8 cellular contexts compared by ENCODE assay signal in genomic region chr9:128340691-128341434, GRCh38. TPM values are rescaled to one million over a fixed set of nuclear protein-coding genes. Genes with fewer than 3 reads are reported as not detected.
A peak's percentile ranks its signal among the peaks of the same experiment; 100 is the strongest.
DNase-seq lines count a peak whose midpoint lies in the region; ATAC-seq and TF ChIP-seq lines count a peak whose summit lies in the region.

No MANE protein-coding gene starts in this region.

- intact Hi-C loops in right cardiac atrium (cut with DNase I): no loop called here
- intact Hi-C loops in gastrocnemius medialis (cut with DNase I; ENCODE audit: low total_unique reads): loop anchor here (1.0 kb wide), 2 partner anchors 19 to 46 kb away; partner anchors contain the start of genes COQ4 and TRUB2

- H3K27me3 Mint-ChIP-seq in activated CD8-positive, alpha-beta T cell treated with anti-CD3 and anti-CD28 coated beads, Interleukin-2, amount 10 ng/mL, durations not matched to agents 7 days and 5 days (ENCODE audit: low read depth): no peaks in the 10 kb centered on the region

- H3K27ac Mint-ChIP-seq in activated CD8-positive, alpha-beta T cell treated with anti-CD3 and anti-CD28 coated beads, Interleukin-2, amount 10 ng/mL, durations not matched to agents 7 days and 5 days: peak overlapping the region; percentile 92

- peak overlapping the region; percentile 95 for H3K4me3 Mint-ChIP-seq in activated CD8-positive, alpha-beta T cell treated with anti-CD3 and anti-CD28 coated beads, Interleukin-2, amount 10 ng/mL, durations not matched to agents 7 days and 5 days

- no peak for TF ChIP-seq CTCF in gastrocnemius medialis (IDR thresholded peaks at IDR 0.05 in 4 of 5, conservative IDR thresholded peaks at IDR 0.05 in 1 of 5)

- in situ Hi-C loops in gastrocnemius medialis (cut with MboI; ENCODE audit: low sequenced_read_pairs in 4 of 4): loop anchor here in 1 of 4 donors (25.0 kb wide), 1 partner anchor 154 kb away; the partner anchor contains the start of gene CIZ1

- CTCF ChIA-PET in activated CD8-positive, alpha-beta T cell treated with anti-CD3 and anti-CD28 coated beads, Interleukin-2, amount 10 ng/mL, durations not matched to agents 7 days and 5 days (lab: Charles Lee): interaction anchor here (0.7 to 2.1 kb wide), 28 partner anchors 9 to 185 kb away, joined by 3 to 17 read pairs (median 4); partner anchors contain the start of genes CIZ1, GOLGA2, SWI5 and URM1

- peak; percentile 11 to 46 for ATAC-seq in activated CD4-positive, CD25-positive, alpha-beta regulatory T cell treated with anti-CD3 and anti-CD28 coated beads, Interleukin-2, amount 50 U/mL, for 24 hours
- ATAC-seq in HG03159 (IDR thresholded peaks at IDR 0.05; ENCODE audit: unreplicated experiment) (peak; percentile 35), right cardiac atrium (peak; percentile 10 to 28), gastrocnemius medialis (peak; percentile 50 to 64)
- peak; percentile 63 for ATAC-seq in activated CD8-positive, alpha-beta T cell treated with anti-CD3 and anti-CD28 coated beads, Interleukin-2, amount 10 ng/mL, durations not matched to agents 7 days and 5 days

- peaks cover 0 to 33% of the 10 kb centered on the region in 2 donors for H3K36me3 ChIP-seq in gastrocnemius medialis

- TF ChIP-seq POLR2A in gastrocnemius medialis (IDR thresholded peaks at IDR 0.05): no peak

- H3K27me3 ChIP-seq in right cardiac atrium (ENCODE audit: control insufficient read depth, insufficient read depth) (no peaks in the 10 kb centered on the region), gastrocnemius medialis (no peaks in the 10 kb centered on the region)

- H3K9me3 ChIP-seq in right cardiac atrium (ENCODE audit: control insufficient read depth, low read length): no peaks in the 10 kb centered on the region
- H3K9me3 ChIP-seq in gastrocnemius medialis: no peaks in the 10 kb centered on the region

- peaks cover 5% of the 10 kb centered on the region for H3K36me3 Mint-ChIP-seq in activated CD8-positive, alpha-beta T cell treated with anti-CD3 and anti-CD28 coated beads, Interleukin-2, amount 10 ng/mL, durations not matched to agents 7 days and 5 days (ENCODE audit: low read depth)

- 1% methylated on average over 48 of the region's 48 CpGs for WGBS in right cardiac atrium

- POLR2A ChIA-PET in activated CD8-positive, alpha-beta T cell treated with anti-CD3 and anti-CD28 coated beads, Interleukin-2, amount 10 ng/mL, durations not matched to agents 7 days and 5 days (lab: Charles Lee): interaction anchor here (0.6 to 1.1 kb wide), 5 partner anchors 19 to 66 kb away, joined by 3 to 4 read pairs (median 4); partner anchors contain the start of genes GOLGA2, SWI5, TRUB2 and URM1

- H3K27ac ChIP-seq in right cardiac atrium (ENCODE audit: low read length): no peak overlapping the region
- peak overlapping the region; percentile 73 to 89 (median 80) for H3K27ac ChIP-seq in gastrocnemius medialis

- H3K9me3 Mint-ChIP-seq in activated CD8-positive, alpha-beta T cell treated with anti-CD3 and anti-CD28 coated beads, Interleukin-2, amount 10 ng/mL, durations not matched to agents 7 days and 5 days (ENCODE audit: insufficient read depth): no peaks in the 10 kb centered on the region

- DNase-seq in activated CD4-positive, CD25-positive, alpha-beta regulatory T cell (lab: John Stamatoyannopoulos, UW): no peak
- no peak for DNase-seq in activated CD8-positive, alpha-beta T cell treated with anti-CD3 and anti-CD28 coated beads, Interleukin-2, amount 10 ng/mL, durations not matched to agents 7 days and 5 days
- DNase-seq in right cardiac atrium (peak in 1 of 3 donors; percentile 41), gastrocnemius medialis (peak in 1 of 2 donors; percentile 4), GOT3 (lab: John Stamatoyannopoulos, UW) (no peak), inferior parietal cortex (ENCODE audit: extremely low spot score) (no peak)

- H3K4me1 ChIP-seq in right cardiac atrium (ENCODE audit: control insufficient read depth, insufficient read depth, low read length) (no peaks in the 10 kb centered on the region), gastrocnemius medialis (peaks cover 5 to 15% of the 10 kb centered on the region in 2 donors)

- H3K4me3 ChIP-seq in right cardiac atrium (ENCODE audit: low read length) (peak overlapping the region; percentile 63), gastrocnemius medialis (peak overlapping the region; percentile 79 to 93 (median 89))

- H3K4me1 Mint-ChIP-seq in activated CD8-positive, alpha-beta T cell treated with anti-CD3 and anti-CD28 coated beads, Interleukin-2, amount 10 ng/mL, durations not matched to agents 7 days and 5 days (ENCODE audit: low read depth): peaks cover 11% of the 10 kb centered on the region

RNA-seq across cellular contexts. Expression of gene SLC27A4, which starts 0.5 kb away (rescaled TPM):
- total RNA-seq in activated CD8-positive, alpha-beta T cell treated with anti-CD3 and anti-CD28 coated beads, Interleukin-2, amount 10 ng/mL, durations not matched to agents 7 days and 5 days: 10 to 100 TPM; 19.0 to 21.7 TPM
- total RNA-seq in right cardiac atrium: 10 to 100 TPM; 14.7 to 20.4 (median 18.4) TPM
- 21.7 TPM for polyA plus RNA-seq in right cardiac atrium
- total RNA-seq in gastrocnemius medialis: 10 to 100 TPM; 10.9 to 30.4 (median 26.1) TPM

RNA-seq across cellular contexts. Expression of gene COQ4, which starts 18.2 kb away (rescaled TPM):
- 10 to 100 TPM; 31.8 to 34.9 TPM for total RNA-seq in activated CD8-positive, alpha-beta T cell treated with anti-CD3 and anti-CD28 coated beads, Interleukin-2, amount 10 ng/mL, durations not matched to agents 7 days and 5 days
- total RNA-seq in right cardiac atrium (10 to 100 TPM; 26.5 to 28.9 (median 27.6) TPM), gastrocnemius medialis (10 to 100 TPM; 25.1 to 42.4 (median 34.3) TPM)
- 41.8 TPM for polyA plus RNA-seq in right cardiac atrium

RNA-seq across cellular contexts. Expression of gene TRUB2, which starts 18.6 kb away (rescaled TPM):
- total RNA-seq in activated CD8-positive, alpha-beta T cell treated with anti-CD3 and anti-CD28 coated beads, Interleukin-2, amount 10 ng/mL, durations not matched to agents 7 days and 5 days: 10 to 100 TPM; 25.5 to 27.7 TPM
- total RNA-seq in right cardiac atrium (10 to 100 TPM; 19.9 to 29.0 (median 25.9) TPM), gastrocnemius medialis (10 to 100 TPM in 3 of 4 donors, 1 to 10 TPM in 1; 7.1 to 18.1 (median 14.3) TPM)
- polyA plus RNA-seq in right cardiac atrium: 24.6 TPM

RNA-seq across cellular contexts. Expression of gene URM1, which starts 30.3 kb away (rescaled TPM):
- 10 to 100 TPM; 78.9 to 79.9 TPM for total RNA-seq in activated CD8-positive, alpha-beta T cell treated with anti-CD3 and anti-CD28 coated beads, Interleukin-2, amount 10 ng/mL, durations not matched to agents 7 days and 5 days
- total RNA-seq in right cardiac atrium (10 to 100 TPM; 46.5 to 57.4 (median 52.7) TPM), gastrocnemius medialis (10 to 100 TPM; 24.1 to 34.1 (median 32.9) TPM)
- polyA plus RNA-seq in right cardiac atrium: 44.2 TPM
